8 cellular contexts compared by ENCODE assay signal in the genomic region with DNA sequence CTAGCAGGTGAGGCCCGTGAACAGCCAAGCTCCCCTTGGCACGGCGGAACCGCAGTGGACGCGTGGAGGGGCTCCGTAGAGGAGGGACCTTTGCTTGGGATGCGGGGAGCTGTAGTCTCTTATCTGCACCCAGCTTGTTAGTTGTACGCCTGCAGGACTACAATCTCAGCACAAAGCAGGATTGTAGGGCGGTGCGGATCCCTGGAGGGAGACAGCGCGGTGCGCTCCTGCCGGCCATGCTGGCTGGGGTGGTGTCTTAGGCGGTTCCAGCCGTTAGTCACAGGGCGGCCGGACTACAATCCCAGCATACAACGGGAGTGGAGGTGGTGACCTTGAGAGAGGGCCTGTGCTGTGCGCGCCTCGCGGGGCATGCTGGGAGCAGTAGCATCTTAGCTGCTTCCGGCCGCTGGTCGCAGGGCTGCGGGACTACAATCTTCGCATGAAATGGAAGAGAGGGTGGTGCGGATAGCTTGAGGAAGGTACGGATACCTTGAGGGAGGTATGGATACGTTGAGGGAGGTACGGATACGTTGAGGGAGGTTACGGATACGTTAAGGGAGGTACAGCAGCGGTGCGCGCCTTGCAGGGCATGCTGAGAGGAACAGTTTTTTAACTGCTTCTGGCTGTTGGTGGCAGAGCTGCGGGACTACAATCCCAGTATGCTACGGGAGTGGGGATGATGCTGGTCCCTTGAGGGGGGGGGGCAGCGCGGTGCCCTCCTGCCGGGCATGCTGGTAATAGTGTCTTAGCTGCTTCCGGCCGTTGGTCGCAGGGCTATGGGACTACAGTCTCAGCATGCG.
A peak's percentile ranks its signal among the peaks of the same experiment; 100 is the strongest.
DNase-seq lines count a peak whose midpoint lies in the region; ATAC-seq and TF ChIP-seq lines count a peak whose summit lies in the region.

No MANE protein-coding gene starts in this region.

- H3K27me3 ChIP-seq in PC-9 (ENCODE audit: insufficient read depth, low read depth): no peaks in the 10 kb centered on the region
- H3K27me3 ChIP-seq in esophagus muscularis mucosa: no peaks in the 10 kb centered on the region
- no peaks in the 10 kb centered on the region for H3K27me3 ChIP-seq in muscle layer of duodenum (ENCODE audit: low read depth, low read length)

- H2AFZ ChIP-seq in PC-9: peak overlapping the region; percentile 96

- intact Hi-C loops in PC-9 (cut with micrococcal nuclease; ENCODE audit: unreplicated experiment) (no loop called here), esophagus muscularis mucosa (cut with DNase I) (no loop called here)

- no peaks in the 10 kb centered on the region for H3K9me2 ChIP-seq in PC-9 (ENCODE audit: insufficient read depth)

- H3K4me3 ChIP-seq in PC-9: peak overlapping the region; percentile 87
- peak overlapping the region; percentile 76 to 89 (median 84) for H3K4me3 ChIP-seq in esophagus muscularis mucosa
- H3K4me3 ChIP-seq in muscle layer of duodenum (ENCODE audit: low read depth in 1 of 2, low read length in 2 of 2): peak overlapping the region; percentile 93 to 96

- CTCF ChIA-PET in PC-9 (lab: Charles Lee): no interaction called here

- H3K4me2 ChIP-seq in PC-9: peak overlapping the region; percentile 91

- TF ChIP-seq CTCF in PC-9 (conservative IDR thresholded peaks at IDR 0.05) (no peak; the same call in 1 of the 2 replicates), esophagus muscularis mucosa (IDR thresholded peaks at IDR 0.05) (no peak)

- DNase-seq in DMS153 treated with DMSO at 0.1 percent for 48 hours (lab: John Stamatoyannopoulos, UW; ENCODE audit: unreplicated experiment) (peak; percentile 95), PC-9 (peak; percentile 86 to 87), esophagus muscularis mucosa (ENCODE audit: extremely low spot score) (peak; percentile 97)
- DNase-seq in activated T-cell treated with anti-CD3 and anti-CD28 coated beads, Interleukin-2, amount 50 U/mL, for 48 hours: peak; percentile 89 to 91
- DNase-seq in stimulated activated CD8-positive, alpha-beta memory T cell treated with anti-CD3 and anti-CD28 coated beads, Interleukin-7, amount 100 ng/mL, for 24 hours (ENCODE audit: low read depth): peak; percentile 80

- H3K36me3 ChIP-seq in PC-9 (ENCODE audit: low read depth) (0 out of 2 replicates have a peak, but pooled peaks cover 2% of the 10 kb centered on the region), esophagus muscularis mucosa (peaks cover 0 to 18% (median 8%) of the 10 kb centered on the region in 4 donors), muscle layer of duodenum (ENCODE audit: control insufficient read depth in 1 of 2, insufficient read depth in 2 of 2, low read length in 2 of 2) (peaks cover 0 to 8% of the 10 kb centered on the region in 2 donors)

- ATAC-seq in GM21619 (IDR thresholded peaks at IDR 0.05; ENCODE audit: unreplicated experiment): peak; percentile 85

- TF ChIP-seq POLR2A in esophagus muscularis mucosa (IDR thresholded peaks at IDR 0.05; ENCODE audit: low read depth): peak; percentile 30

- peaks cover 17% of the 10 kb centered on the region for H3K4me1 ChIP-seq in PC-9 (replicated peaks; ENCODE audit: insufficient read depth)
- peaks cover 12 to 36% (median 35%) of the 10 kb centered on the region in 4 donors for H3K4me1 ChIP-seq in esophagus muscularis mucosa
- H3K4me1 ChIP-seq in muscle layer of duodenum (ENCODE audit: control insufficient read depth in 1 of 2, insufficient read depth in 2 of 2, low read length in 2 of 2): peaks cover 7 to 21% of the 10 kb centered on the region in 2 donors

- H3K27ac ChIP-seq in PC-9: peak overlapping the region; percentile 88
- H3K27ac ChIP-seq in esophagus muscularis mucosa (replicated peaks in 1 of 4): peak overlapping the region; percentile 90 to 94 (median 92)
- H3K27ac ChIP-seq in muscle layer of duodenum (ENCODE audit: low read length): peak overlapping the region; percentile 96

- peaks cover 15% of the 10 kb centered on the region for H3F3A ChIP-seq in PC-9 (ENCODE audit: insufficient read depth, low read depth)

- no peak for TF ChIP-seq RAD21 in Ishikawa (IDR thresholded peaks at IDR 0.05; ENCODE audit: low read depth)

- BruUV-seq in PC-9 (replicated peaks; lab: Mats Ljungman, UMichigan): no TSS peak

- POLR2A ChIA-PET in PC-9 (lab: Charles Lee; ENCODE audit: unreplicated experiment): interaction anchor here (0.6 kb wide), 2 partner anchors 176 to 1284 kb away, joined by 3 to 6 read pairs; no protein-coding TSS in a partner anchor

- WGBS in esophagus muscularis mucosa: 0% methylated on average over 36 of the region's 48 CpGs

- TF ChIP-seq EP300 in Ishikawa (IDR thresholded peaks at IDR 0.05; ENCODE audit: borderline replicate concordance) (0 out of 2 replicates have a peak, but pooled peaks have one; percentile 4), esophagus muscularis mucosa (IDR thresholded peaks at IDR 0.05) (no peak)

- peaks cover 70% of the 10 kb centered on the region for H3K79me2 ChIP-seq in PC-9 (ENCODE audit: low read depth)

- H3K9me3 ChIP-seq in PC-9 (ENCODE audit: insufficient read depth, low read depth) (no peaks in the 10 kb centered on the region; the same call in 1 of the 2 replicates), esophagus muscularis mucosa (no peaks in the 10 kb centered on the region), muscle layer of duodenum (ENCODE audit: control insufficient read depth in 1 of 2, low read length in 2 of 2) (no peaks in the 10 kb centered on the region)

- H4K20me1 ChIP-seq in PC-9 (ENCODE audit: insufficient read depth): peaks cover 33% of the 10 kb centered on the region

TF ChIP-seq in Ishikawa, 13 proteins besides CTCF, POLR2A, EP300 and RAD21:
- peak; percentile 18; the same call in 1 of the 2 replicates for TF ChIP-seq FOXM1 (IDR thresholded peaks at IDR 0.05; ENCODE audit: borderline replicate concordance, low read depth)
- TF ChIP-seq, protein P1, sequence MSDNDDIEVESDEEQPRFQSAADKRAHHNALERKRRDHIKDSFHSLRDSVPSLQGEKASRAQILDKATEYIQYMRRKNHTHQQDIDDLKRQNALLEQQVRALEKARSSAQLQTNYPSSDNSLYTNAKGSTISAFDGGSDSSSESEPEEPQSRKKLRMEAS (IDR thresholded peaks at IDR 0.05): peak; percentile 77
- TF ChIP-seq TEAD4 (IDR thresholded peaks at IDR 0.05): no peak
- TF ChIP-seq REST (IDR thresholded peaks at IDR 0.05; ENCODE audit: low read depth): no peak
- TF ChIP-seq CREB1 (IDR thresholded peaks at IDR 0.05; ENCODE audit: low read depth): no peak
- TF ChIP-seq CEBPB (IDR thresholded peaks at IDR 0.05): 0 out of 2 replicates have a peak, but pooled peaks have one; percentile 4
- TF ChIP-seq TAF1 (IDR thresholded peaks at IDR 0.05; ENCODE audit: low read depth): peak; percentile 74
- TF ChIP-seq NFIC (IDR thresholded peaks at IDR 0.05): no peak
- no peak for TF ChIP-seq ZBTB7A (IDR thresholded peaks at IDR 0.05; ENCODE audit: low read depth)
- TF ChIP-seq USF1 (IDR thresholded peaks at IDR 0.05): peak; percentile 38
- 0 out of 2 replicates have a peak, but pooled peaks have one; percentile 22 for TF ChIP-seq TCF12 (IDR thresholded peaks at IDR 0.05; ENCODE audit: low read depth)
- 0 out of 2 replicates have a peak, but pooled peaks have one; percentile 3 for TF ChIP-seq EGR1 (IDR thresholded peaks at IDR 0.05)
- peak; percentile 87 for TF ChIP-seq YY1 (IDR thresholded peaks at IDR 0.05; ENCODE audit: low read depth)
TF ChIP-seq in Ishikawa: peak in this region for 8.

Comparison
In these comparisons a context has a peak if more than half of its experiments do, and no peak if none do; other contexts are left out.
1. Peak in every context shown above with its lines: DNase-seq, ATAC-seq, H3K4me3 ChIP-seq and H3K27ac ChIP-seq.